Comparison of ENCODE assay signal across 9 cellular contexts in genomic region chr9:114364123-114364522, GRCh38. TPM values are rescaled to one million over a fixed set of nuclear protein-coding genes. Genes with fewer than 3 reads are reported as not detected.
DNase-seq lines count a peak whose midpoint lies in the region; ATAC-seq, FAIRE-seq and TF ChIP-seq lines count a peak whose summit lies in the region.
"Had no signal": no experiment of that assay in that cellular context is flagged by ENCODE, and none has a peak within 500 bp of the region (broad histone marks: within the 10 kb centered on the region; RNA-seq: fewer than 3 reads in every experiment).

No MANE protein-coding gene starts in this region.

- DNase-seq in H54 (ENCODE audit: insufficient read length, low spot score) (peak; percentile 45), RPMI7951 (ENCODE audit: low read depth) (peak; percentile 86), DMS79 treated with DMSO at 0.1 percent for 48 hours (lab: John Stamatoyannopoulos, UW) (no peak), COR-L47 (lab: John Stamatoyannopoulos, UW) (no peak)
- DNase-seq in effector memory CD4-positive, alpha-beta T cell, result no peak
- DNase-seq: amygdala, NCI-H2081 had no signal

- H3K27ac ChIP-seq in effector memory CD4-positive, alpha-beta T cell (ENCODE audit: insufficient read depth, low read length, poor library complexity, severe bottlenecking), result peak overlapping the region; percentile 51
- peak overlapping the region in 13 of 21 experiments; percentile 16 to 87 (median 31) for H3K27ac ChIP-seq in skin epidermis

- peaks cover 74% of the 10 kb centered on the region for H3K36me3 ChIP-seq in effector memory CD4-positive, alpha-beta T cell (ENCODE audit: control insufficient read depth, insufficient read depth, low read length)

- H3K4me1 ChIP-seq in effector memory CD4-positive, alpha-beta T cell (ENCODE audit: control insufficient read depth, insufficient read depth, low read length, poor library complexity, severe bottlenecking), result peaks cover 69% of the 10 kb centered on the region

- H3K9me3 ChIP-seq in effector memory CD4-positive, alpha-beta T cell (ENCODE audit: control insufficient read depth, low read length), result no peaks in the 10 kb centered on the region

- H3K27me3 ChIP-seq in effector memory CD4-positive, alpha-beta T cell (replicated peaks; ENCODE audit: control insufficient read depth, insufficient read depth, low read length, poor library complexity, severe bottlenecking), result no peaks in the 10 kb centered on the region

- no peak for ATAC-seq in HG02759 (IDR thresholded peaks at IDR 0.05; ENCODE audit: unreplicated experiment)

- TF ChIP-seq POLR2A in H54 (IDR thresholded peaks at IDR 0.05; ENCODE audit: low read depth, low read length), result no peak

- FAIRE-seq in H54 (lab: Jason Lieb, UNC), result no peak

- no peak overlapping the region for H3K4me3 ChIP-seq in effector memory CD4-positive, alpha-beta T cell (ENCODE audit: insufficient read depth, low read depth, low read length, poor library complexity, severe bottlenecking)
- H3K4me3 ChIP-seq in skin epidermis, result no peak overlapping the region

RNA-seq across cellular contexts. Expression of gene AKNA, which starts 23.7 kb away (rescaled TPM):
- total RNA-seq in RPMI7951 (2014; rRNA removed; shearing (Covaris generic)), result 2.9 and 4.2 TPM in 2 replicates

RNA-seq across cellular contexts. Expression of gene ORM2, which starts 34.5 kb away (rescaled TPM):
- not detected in 2 replicates for total RNA-seq in RPMI7951 (2014; rRNA removed; shearing (Covaris generic))

RNA-seq across cellular contexts. Expression of gene ORM1, which starts 41.2 kb away (rescaled TPM):
- total RNA-seq in RPMI7951 (2014; rRNA removed; shearing (Covaris generic)), result not detected in 2 replicates

Comparison
In these comparisons a context has a peak if more than half of its experiments do, and no peak if none do; other contexts are left out.
1. DNase-seq: peak in H54 (single experiment) and RPMI7951 (single experiment); none in effector memory CD4-positive, alpha-beta T cell (0 of 3), DMS79 treated with DMSO at 0.1 percent for 48 hours (single experiment) and COR-L47 (single experiment).